In the genomic region with DNA sequence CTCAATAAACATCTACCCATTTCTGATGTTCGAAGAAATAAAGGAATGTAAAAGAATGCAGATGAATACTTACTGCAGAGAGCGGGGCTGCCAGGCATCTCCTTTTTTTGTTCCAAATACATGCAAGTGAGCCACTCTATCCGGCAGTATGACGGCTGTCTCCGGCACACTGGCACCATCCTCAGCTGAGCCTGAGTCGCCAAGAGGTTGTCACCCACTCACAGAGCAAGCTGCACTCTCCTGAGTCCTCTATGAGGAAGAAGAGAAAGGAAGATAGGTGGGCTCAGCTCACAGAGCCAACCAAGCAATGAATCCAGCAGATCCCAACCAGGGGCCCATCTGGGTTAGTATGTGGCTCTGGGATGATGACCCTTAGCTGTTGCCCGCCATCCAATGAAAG, we compare ENCODE assay signal across 14 cellular contexts.
A peak's percentile ranks its signal among the peaks of the same experiment; 100 is the strongest.
DNase-seq lines count a peak whose midpoint lies in the region; ATAC-seq and TF ChIP-seq lines count a peak whose summit lies in the region.
"Had no signal": no experiment of that assay in that cellular context is flagged by ENCODE, and none has a peak within 500 bp of the region (broad histone marks: within the 10 kb centered on the region; RNA-seq: fewer than 3 reads in every experiment).

No MANE protein-coding gene starts in this region.

- TF ChIP-seq POLR2A in stomach (IDR thresholded peaks at IDR 0.05), result no peak

- H3K4me1 ChIP-seq in right cardiac atrium (ENCODE audit: control insufficient read depth, insufficient read depth, low read length) (peaks cover 48% of the 10 kb centered on the region), stomach (peaks cover 86 to 100% (median 97%) of the 10 kb centered on the region in 4 donors)

- no peaks in the 10 kb centered on the region for H3K9me3 Mint-ChIP-seq in activated CD4-positive, alpha-beta T cell treated with anti-CD3 and anti-CD28 coated beads, Interleukin-2, amount 10 ng/mL, durations not matched to agents 24 days and 14 days
- H3K9me3 Mint-ChIP-seq in activated T-helper 1 cell treated with anti-CD3 and anti-CD28 coated beads, Interleukin-12 subunit alpha, Interleukin-12 subunit beta, Interleukin-2, Interleukin-4 antibody, amounts not matched to agents 30 ng/mL and 10 ng/mL and 1 ng/mL, durations not matched to agents 14 hours and 24 hours and 36 hours, result no peaks in the 10 kb centered on the region

- no peaks in the 10 kb centered on the region for H3K27me3 Mint-ChIP-seq in activated CD4-positive, alpha-beta T cell treated with anti-CD3 and anti-CD28 coated beads, Interleukin-2, amount 10 ng/mL, durations not matched to agents 24 days and 14 days
- H3K27me3 Mint-ChIP-seq in activated T-helper 1 cell treated with anti-CD3 and anti-CD28 coated beads, Interleukin-12 subunit alpha, Interleukin-12 subunit beta, Interleukin-2, Interleukin-4 antibody, amounts not matched to agents 30 ng/mL and 10 ng/mL and 1 ng/mL, durations not matched to agents 14 hours and 24 hours and 36 hours (ENCODE audit: insufficient read depth), result no peaks in the 10 kb centered on the region

- peaks cover 48% of the 10 kb centered on the region for H3K36me3 Mint-ChIP-seq in activated CD4-positive, alpha-beta T cell treated with anti-CD3 and anti-CD28 coated beads, Interleukin-2, amount 10 ng/mL, durations not matched to agents 24 days and 14 days (ENCODE audit: low read depth)
- H3K36me3 Mint-ChIP-seq in activated T-helper 1 cell treated with anti-CD3 and anti-CD28 coated beads, Interleukin-12 subunit alpha, Interleukin-12 subunit beta, Interleukin-2, Interleukin-4 antibody, amounts not matched to agents 30 ng/mL and 10 ng/mL and 1 ng/mL, durations not matched to agents 14 hours and 24 hours and 36 hours (ENCODE audit: low read depth), result peaks cover 45% of the 10 kb centered on the region

- intact Hi-C loops in activated CD4-positive, alpha-beta T cell treated with anti-CD3 and anti-CD28 coated beads, Interleukin-2, amount 10 ng/mL, durations not matched to agents 24 days and 14 days (cut with micrococcal nuclease), result no loop called here
- intact Hi-C loops in activated T-helper 1 cell treated with anti-CD3 and anti-CD28 coated beads, Interleukin-12 subunit alpha, Interleukin-12 subunit beta, Interleukin-2, Interleukin-4 antibody, amounts not matched to agents 30 ng/mL and 10 ng/mL and 1 ng/mL, durations not matched to agents 14 hours and 24 hours and 36 hours (cut with micrococcal nuclease), result loop anchor here (2.0 kb wide), 1 partner anchor 20 kb away; no protein-coding TSS in a partner anchor
- intact Hi-C loops in right cardiac atrium (cut with DNase I), result no loop called here
- intact Hi-C loops in stomach (cut with DNase I; ENCODE audit: low total_unique reads), result loop anchor here (10.0 kb wide), 1 partner anchor 48 kb away; no protein-coding TSS in a partner anchor

- H3K27ac Mint-ChIP-seq in activated CD4-positive, alpha-beta T cell treated with anti-CD3 and anti-CD28 coated beads, Interleukin-2, amount 10 ng/mL, durations not matched to agents 24 days and 14 days, result peak overlapping the region; percentile 85
- H3K27ac Mint-ChIP-seq in activated T-helper 1 cell treated with anti-CD3 and anti-CD28 coated beads, Interleukin-12 subunit alpha, Interleukin-12 subunit beta, Interleukin-2, Interleukin-4 antibody, amounts not matched to agents 30 ng/mL and 10 ng/mL and 1 ng/mL, durations not matched to agents 14 hours and 24 hours and 36 hours, result peak overlapping the region; percentile 42

- H3K27me3 ChIP-seq in right cardiac atrium (ENCODE audit: control insufficient read depth, insufficient read depth) (no peaks in the 10 kb centered on the region), stomach (no peaks in the 10 kb centered on the region)
- H3K27me3 ChIP-seq: Peyer's patch had no signal

- H3K36me3 ChIP-seq in stomach, result peaks cover 62 to 95% (median 83%) of the 10 kb centered on the region in 4 donors

- TF ChIP-seq EP300 in stomach (IDR thresholded peaks at IDR 0.05), result no peak

- ATAC-seq in right cardiac atrium (no peak), GM19395 (IDR thresholded peaks at IDR 0.05; ENCODE audit: unreplicated experiment) (no peak), HG03565 (IDR thresholded peaks at IDR 0.05; ENCODE audit: unreplicated experiment) (no peak)

- WGBS in right cardiac atrium, result 77% methylated on average over 7 of the region's 7 CpGs
- 66 to 93% (median 69%) methylated on average over 7 of the region's 7 CpGs for WGBS in stomach, 5 donors

- no peaks in the 10 kb centered on the region for H3K9me3 ChIP-seq in right cardiac atrium (ENCODE audit: control insufficient read depth, low read length)
- H3K9me3 ChIP-seq in stomach, result no peaks in the 10 kb centered on the region
- H3K9me3 ChIP-seq: Peyer's patch had no signal

- H3K4me3 Mint-ChIP-seq in activated CD4-positive, alpha-beta T cell treated with anti-CD3 and anti-CD28 coated beads, Interleukin-2, amount 10 ng/mL, durations not matched to agents 24 days and 14 days, result no peak overlapping the region
- no peak overlapping the region for H3K4me3 Mint-ChIP-seq in activated T-helper 1 cell treated with anti-CD3 and anti-CD28 coated beads, Interleukin-12 subunit alpha, Interleukin-12 subunit beta, Interleukin-2, Interleukin-4 antibody, amounts not matched to agents 30 ng/mL and 10 ng/mL and 1 ng/mL, durations not matched to agents 14 hours and 24 hours and 36 hours
- H3K4me3 Mint-ChIP-seq: CD14-positive monocyte had no signal

- H3K27ac ChIP-seq in right cardiac atrium (ENCODE audit: low read length) (peak overlapping the region; percentile 96), stomach (peak overlapping the region; percentile 68 to 98 (median 97))

- no peak for DNase-seq in activated CD4-positive, alpha-beta T cell treated with anti-CD3 and anti-CD28 coated beads, Interleukin-2, amount 10 ng/mL, durations not matched to agents 24 days and 14 days
- DNase-seq in activated CD4-positive, alpha-beta T cell treated with anti-CD3 and anti-CD28 coated beads, Interleukin-2, amount 50 U/mL, for 1 hour, result no peak
- no peak for DNase-seq in activated T-helper 1 cell treated with anti-CD3 and anti-CD28 coated beads, Interleukin-12 subunit alpha, Interleukin-12 subunit beta, Interleukin-2, Interleukin-4 antibody, amounts not matched to agents 30 ng/mL and 10 ng/mL and 1 ng/mL, durations not matched to agents 14 hours and 24 hours and 36 hours (ENCODE audit: low spot score)
- DNase-seq in right cardiac atrium, result no peak
- DNase-seq in stomach, result no peak
- DNase-seq in NCI-H1092 treated with DMSO at 0.1 percent for 48 hours (lab: John Stamatoyannopoulos, UW), result no peak
- DNase-seq: 8988T, activated T-cell treated with anti-CD3 and anti-CD28 coated beads for 4 hours, NCI-H1694 treated with DMSO at 0.1 percent for 48 hours, NCI-H524 treated with DMSO at 0.1 percent for 48 hours had no signal

- H3K4me1 Mint-ChIP-seq in activated CD4-positive, alpha-beta T cell treated with anti-CD3 and anti-CD28 coated beads, Interleukin-2, amount 10 ng/mL, durations not matched to agents 24 days and 14 days, result peaks cover 48% of the 10 kb centered on the region
- peaks cover 61% of the 10 kb centered on the region for H3K4me1 Mint-ChIP-seq in activated T-helper 1 cell treated with anti-CD3 and anti-CD28 coated beads, Interleukin-12 subunit alpha, Interleukin-12 subunit beta, Interleukin-2, Interleukin-4 antibody, amounts not matched to agents 30 ng/mL and 10 ng/mL and 1 ng/mL, durations not matched to agents 14 hours and 24 hours and 36 hours (ENCODE audit: low read depth)

- H3K4me3 ChIP-seq in right cardiac atrium (ENCODE audit: low read length) (peak overlapping the region; percentile 8), stomach (peak overlapping the region in 2 of 4 donors; percentile 64 to 83)

- no peak for TF ChIP-seq CTCF in stomach (IDR thresholded peaks at IDR 0.05)

Comparison
In these comparisons a context has a peak if more than half of its experiments do, and no peak if none do; other contexts are left out.
1. intact Hi-C loops: an anchor here in activated T-helper 1 cell treated with anti-CD3 and anti-CD28 coated beads, Interleukin-12 subunit alpha, Interleukin-12 subunit beta, Interleukin-2, Interleukin-4 antibody, amounts not matched to agents 30 ng/mL and 10 ng/mL and 1 ng/mL, durations not matched to agents 14 hours and 24 hours and 36 hours (2.0 kb wide) and stomach (10.0 kb wide); none called in activated CD4-positive, alpha-beta T cell treated with anti-CD3 and anti-CD28 coated beads, Interleukin-2, amount 10 ng/mL, durations not matched to agents 24 days and 14 days and right cardiac atrium.